1 cellular context compared by ENCODE assay signal in genomic region chr1:157105298-157105987, GRCh38.
TF ChIP-seq lines count a peak whose summit lies in the region.

No MANE protein-coding gene starts in this region.

TF ChIP-seq in H1, 55 proteins besides CTCF, POLR2A, EP300 and RAD21:
- no peak for TF ChIP-seq SP4 (IDR thresholded peaks at IDR 0.05; ENCODE audit: low read length)
- TF ChIP-seq SIRT6 (IDR thresholded peaks at IDR 0.05; ENCODE audit: low read length) = no peak
- TF ChIP-seq RBBP5 (IDR thresholded peaks at IDR 0.05; ENCODE audit: borderline replicate concordance, low read depth, low read length) = no peak
- no peak for TF ChIP-seq RNF2 (IDR thresholded peaks at IDR 0.05; ENCODE audit: borderline replicate concordance, low read depth, low read length, missing control alignments, poor library complexity, severe bottlenecking)
- no peak for TF ChIP-seq TBP (IDR thresholded peaks at IDR 0.05; ENCODE audit: low read depth, low read length)
- TF ChIP-seq KDM4A (IDR thresholded peaks at IDR 0.05; ENCODE audit: low read depth, low read length, severe bottlenecking) = no peak
- TF ChIP-seq SUZ12 (IDR thresholded peaks at IDR 0.05; ENCODE audit: low read length) = no peak
- TF ChIP-seq SIX5 (IDR thresholded peaks at IDR 0.05; ENCODE audit: low read depth, low read length) = no peak
- TF ChIP-seq CREB1 (IDR thresholded peaks at IDR 0.05) = no peak
- no peak for TF ChIP-seq TCF12 (IDR thresholded peaks at IDR 0.05; ENCODE audit: low read depth, low read length)
- TF ChIP-seq EGR1 (IDR thresholded peaks at IDR 0.05; ENCODE audit: borderline replicate concordance, low read depth, low read length) = no peak
- TF ChIP-seq NRF1 (IDR thresholded peaks at IDR 0.05; ENCODE audit: low read depth, low read length) = no peak
- no peak for TF ChIP-seq POLR2AphosphoS5 (IDR thresholded peaks at IDR 0.05; ENCODE audit: low read depth, low read length)
- no peak for TF ChIP-seq SRF (IDR thresholded peaks at IDR 0.05; ENCODE audit: low read depth, low read length)
- no peak for TF ChIP-seq CBX8 (IDR thresholded peaks at IDR 0.05; ENCODE audit: borderline replicate concordance, low read depth, low read length)
- TF ChIP-seq POU5F1 (IDR thresholded peaks at IDR 0.05; ENCODE audit: low read depth, low read length) = no peak
- no peak for TF ChIP-seq CEBPB (IDR thresholded peaks at IDR 0.05; ENCODE audit: low read depth, low read length)
- no peak for TF ChIP-seq CTBP2 (IDR thresholded peaks at IDR 0.05; ENCODE audit: borderline replicate concordance, insufficient read depth, insufficient read length, low read length)
